In genomic region chr14:103562385-103563088, GRCh38 we compare ENCODE assay signal across 8 cellular contexts. TPM values are rescaled to one million over a fixed set of nuclear protein-coding genes. Genes with fewer than 3 reads are reported as not detected.
DNase-seq lines count a peak whose midpoint lies in the region; ATAC-seq, FAIRE-seq and TF ChIP-seq lines count a peak whose summit lies in the region.

Gene BAG5 (minus strand): TSS chr14:103562657. CDS start chr14:103561164, 1,493 bp downstream.
Gene COA8 (plus strand): TSS chr14:103562960. CDS start chr14:103563002, 42 bp downstream.

- intact Hi-C loops in T-helper 2 cell treated with Interferon-gamma antibody and Interleukin-4, amounts not matched to agents 100 ng/mL and 5 ng/mL, for 36 hours (cut with micrococcal nuclease): loop anchor here (2.0 to 5.0 kb wide), 3 partner anchors 34 to 152 kb away; partner anchors contain the start of genes KLC1, TRMT61A, XRCC3 and ZFYVE21

- no peaks in the 10 kb centered on the region for H3K27me3 ChIP-seq in right atrium auricular region

- TF ChIP-seq CTCF in right atrium auricular region (IDR thresholded peaks at IDR 0.05): peak in 1 of 2 donors; percentile 51

- ATAC-seq in HG02759 (IDR thresholded peaks at IDR 0.05; ENCODE audit: unreplicated experiment): peak; percentile 86

- DNase-seq in NCI-H1417 treated with DMSO at 0.1 percent for 48 hours (lab: John Stamatoyannopoulos, UW): peak; percentile 69
- no peak for DNase-seq in right atrium auricular region (ENCODE audit: low spot score)
- DNase-seq in putamen (ENCODE audit: low spot score): peak; percentile 83
- DNase-seq in urothelium cell line (ENCODE audit: low spot score): peak; percentile 91

- H3K4me3 ChIP-seq in right atrium auricular region: peak within 1 kb of the TSS; percentile 97 to 99

- TF ChIP-seq POLR2A in GM15510 (IDR thresholded peaks at IDR 0.05; ENCODE audit: borderline replicate concordance, extremely low read depth, insufficient read length): peak; percentile 68

- no peak for FAIRE-seq in urothelium cell line (lab: Jason Lieb, UNC)

- no peaks in the 10 kb centered on the region for H3K9me3 ChIP-seq in right atrium auricular region

- H3K4me1 ChIP-seq in right atrium auricular region: peaks cover 0 to 56% of the 10 kb centered on the region in 2 donors

- peak within 1 kb of the TSS; percentile 88 for H3K27ac ChIP-seq in angular gyrus (ENCODE audit: low read depth, low read length)
- H3K27ac ChIP-seq in right atrium auricular region: peak within 1 kb of the TSS; percentile 88 to 95

- H3K36me3 ChIP-seq in right atrium auricular region: peaks cover 14% of the 10 kb centered on the region

RNA-seq across cellular contexts. Expression of gene BAG5, which starts in this region (rescaled TPM):
- total RNA-seq in T-helper 2 cell treated with Interferon-gamma antibody and Interleukin-4, amounts not matched to agents 100 ng/mL and 5 ng/mL, for 36 hours: 31.0 and 32.3 TPM in 2 replicates
- total RNA-seq in right atrium auricular region: 10 to 100 TPM; 16.1 to 17.7 TPM

RNA-seq across cellular contexts. Expression of gene COA8, which starts in this region (rescaled TPM):
- total RNA-seq in T-helper 2 cell treated with Interferon-gamma antibody and Interleukin-4, amounts not matched to agents 100 ng/mL and 5 ng/mL, for 36 hours: 25.9 and 29.2 TPM in 2 replicates
- total RNA-seq in right atrium auricular region: 10 to 100 TPM; 21.3 to 53.2 TPM
